ENCODE assay signal across 8 cellular contexts in genomic region chr19:16584825-16585801, GRCh38. TPM values are rescaled to one million over a fixed set of nuclear protein-coding genes. Genes with fewer than 3 reads are reported as not detected.
DNase-seq lines count a peak whose midpoint lies in the region; ATAC-seq and TF ChIP-seq lines count a peak whose summit lies in the region.

No MANE protein-coding gene starts in this region.

- peaks cover 33 to 53% (median 47%) of the 10 kb centered on the region in 3 donors for H3K4me1 Mint-ChIP-seq in IgD-negative memory B cell

- peak overlapping the region; percentile 94 to 100 (median 96) for H3K4me3 Mint-ChIP-seq in IgD-negative memory B cell

- peak overlapping the region; percentile 49 for H3K4me3 ChIP-seq in BE2C (ENCODE audit: low read depth, low read length)
- H3K4me3 ChIP-seq in adipocyte (ENCODE audit: low read length), result no peak overlapping the region
- peak overlapping the region in 1 of 2 donors; percentile 57 for H3K4me3 ChIP-seq in muscle layer of duodenum (ENCODE audit: low read depth in 1 of 2, low read length in 2 of 2)
- H3K4me3 ChIP-seq in MG63, result no peak overlapping the region

- peak overlapping the region; percentile 45 for H3K9ac ChIP-seq in adipocyte (ENCODE audit: low read length)

- ATAC-seq in GM18867 (IDR thresholded peaks at IDR 0.05; ENCODE audit: unreplicated experiment) (no peak), HG03469 (IDR thresholded peaks at IDR 0.05; ENCODE audit: unreplicated experiment) (no peak)

- H3K27me3 Mint-ChIP-seq in IgD-negative memory B cell, result peaks cover 1% of the 10 kb centered on the region

- H3K9me3 ChIP-seq in BE2C (no peaks in the 10 kb centered on the region), adipocyte (ENCODE audit: control insufficient read depth, low read length) (no peaks in the 10 kb centered on the region), muscle layer of duodenum (ENCODE audit: control insufficient read depth in 1 of 2, low read length in 2 of 2) (no peaks in the 10 kb centered on the region), MG63 (no peaks in the 10 kb centered on the region)

- TF ChIP-seq CTCF in BE2C (IDR thresholded peaks at IDR 0.05; ENCODE audit: low read depth, low read length), result no peak

- H3K4me1 ChIP-seq in BE2C (peaks cover 45% of the 10 kb centered on the region), adipocyte (ENCODE audit: control insufficient read depth, insufficient read depth, low read length) (peaks cover 84% of the 10 kb centered on the region), muscle layer of duodenum (ENCODE audit: control insufficient read depth in 1 of 2, insufficient read depth in 2 of 2, low read length in 2 of 2) (peaks cover 29 to 79% of the 10 kb centered on the region in 2 donors)

- H3K27ac ChIP-seq in muscle layer of duodenum (ENCODE audit: low read length), result peak overlapping the region; percentile 79

- no peaks in the 10 kb centered on the region for H3K9me3 Mint-ChIP-seq in IgD-negative memory B cell

- peak overlapping the region; percentile 98 to 99 (median 99) for H3K27ac Mint-ChIP-seq in IgD-negative memory B cell

- H3K27me3 ChIP-seq in BE2C (no peaks in the 10 kb centered on the region), adipocyte (replicated peaks; ENCODE audit: control insufficient read depth, insufficient read depth, low read length) (no peaks in the 10 kb centered on the region), muscle layer of duodenum (ENCODE audit: low read depth, low read length) (no peaks in the 10 kb centered on the region), MG63 (no peaks in the 10 kb centered on the region)

- DNase-seq in BE2C, result no peak
- DNase-seq in adipocyte (ENCODE audit: low read depth), result no peak
- no peak for DNase-seq in HCEC 1CT
- no peak for DNase-seq in MG63

- no peaks in the 10 kb centered on the region for H3K36me3 Mint-ChIP-seq in IgD-negative memory B cell

- no peaks in the 10 kb centered on the region; the same call in 1 of the 2 replicates for H3K36me3 ChIP-seq in BE2C
- H3K36me3 ChIP-seq in adipocyte (ENCODE audit: control insufficient read depth, insufficient read depth, low read length, severe bottlenecking), result no peaks in the 10 kb centered on the region
- peaks cover 0 to 3% of the 10 kb centered on the region in 2 donors for H3K36me3 ChIP-seq in muscle layer of duodenum (ENCODE audit: control insufficient read depth in 1 of 2, insufficient read depth in 2 of 2, low read length in 2 of 2)
- H3K36me3 ChIP-seq in MG63, result peaks cover 8% of the 10 kb centered on the region

RNA-seq across cellular contexts. Expression of gene SLC35E1, which starts 12.9 kb away (rescaled TPM):
- polyA plus RNA-seq in BE2C (2012; ENCODE audit: insufficient read depth, insufficient read length, low read depth), result 103 TPM
- 18.9 TPM for polyA plus RNA-seq in IgD-negative memory B cell
- total RNA-seq in MG63 (2014; rRNA removed; shearing (Covaris generic); ENCODE audit: low replicate concordance), result 28.0 and 30.5 TPM in 2 replicates

RNA-seq across cellular contexts. Expression of gene CHERP, which starts 42.9 kb away (rescaled TPM):
- 178 TPM for polyA plus RNA-seq in BE2C (2012; ENCODE audit: insufficient read depth, insufficient read length, low read depth)
- polyA plus RNA-seq in IgD-negative memory B cell, result 25.8 TPM
- 1.8 and 2.0 TPM in 2 replicates for total RNA-seq in MG63 (2014; rRNA removed; shearing (Covaris generic); ENCODE audit: low replicate concordance)

RNA-seq across cellular contexts. Expression of gene MED26, which starts 42.9 kb away (rescaled TPM):
- polyA plus RNA-seq in BE2C (2012; ENCODE audit: insufficient read depth, insufficient read length, low read depth), result 41.8 TPM
- 5.3 TPM for polyA plus RNA-seq in IgD-negative memory B cell
- 10.5 and 10.9 TPM in 2 replicates for total RNA-seq in MG63 (2014; rRNA removed; shearing (Covaris generic); ENCODE audit: low replicate concordance)
